In the genomic region with DNA sequence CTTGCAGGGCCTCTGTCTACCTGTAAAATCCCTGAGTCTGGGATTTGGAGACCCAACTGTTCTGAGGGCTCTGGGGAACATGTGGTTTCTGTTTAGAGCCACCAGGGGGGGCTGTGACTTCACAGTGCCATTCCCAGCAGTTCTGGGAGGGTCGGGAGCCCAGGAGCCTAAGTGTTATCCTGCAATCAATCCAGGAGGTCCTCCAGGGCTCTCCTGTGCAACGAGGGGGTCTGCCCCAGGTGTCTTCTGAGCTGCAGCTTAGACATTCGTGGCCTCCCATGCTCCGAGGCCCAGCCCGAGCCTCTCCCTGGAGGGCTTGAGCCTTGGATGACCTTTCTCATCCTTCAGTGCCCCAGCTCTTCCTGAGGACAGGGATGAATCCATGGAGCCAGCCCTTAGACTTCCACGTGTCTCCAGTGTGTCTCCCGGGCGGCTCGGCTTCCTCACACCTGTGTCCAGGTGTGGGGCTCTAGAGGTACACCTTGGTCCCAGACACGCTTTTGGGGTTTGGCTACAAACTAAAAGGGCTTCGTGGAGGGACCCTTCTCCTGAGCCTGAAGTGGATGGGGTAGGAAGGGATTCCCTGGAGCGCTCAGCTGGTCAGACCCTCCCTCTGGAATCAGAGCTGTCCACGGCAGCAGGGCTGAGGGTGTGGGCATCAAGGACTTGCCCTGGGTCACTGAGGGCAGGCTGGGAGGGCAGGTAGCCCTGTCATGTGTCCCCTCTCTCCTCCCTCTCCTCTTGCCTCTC, we compare ENCODE assay signal across 8 cellular contexts. TPM values are rescaled to one million over a fixed set of nuclear protein-coding genes. Genes with fewer than 3 reads are reported as not detected.
DNase-seq lines count a peak whose midpoint lies in the region; ATAC-seq and TF ChIP-seq lines count a peak whose summit lies in the region.

No MANE protein-coding gene starts in this region.

- no peak for ATAC-seq in GM18520 (IDR thresholded peaks at IDR 0.05; ENCODE audit: unreplicated experiment)

- TF ChIP-seq CTCF in GM12873 (IDR thresholded peaks at IDR 0.05; ENCODE audit: insufficient read depth, low read depth, low read length, missing control alignments) (peak; percentile 87), cardiac muscle cell (IDR thresholded peaks at IDR 0.05; ENCODE audit: low read depth, low read length) (peak; percentile 88)

- peaks cover 18% of the 10 kb centered on the region for H3K4me1 ChIP-seq in cardiac muscle cell (ENCODE audit: low read depth)

- H3K27me3 ChIP-seq in cardiac muscle cell: no peaks in the 10 kb centered on the region

- no peak overlapping the region for H3K4me3 ChIP-seq in cardiac muscle cell

- no peaks in the 10 kb centered on the region for H3K36me3 ChIP-seq in cardiac muscle cell

- DNase-seq in AML-193 (lab: John Stamatoyannopoulos, UW) (peak; percentile 53 to 64), NCI-H2171 (lab: John Stamatoyannopoulos, UW) (peak; percentile 57), cardiac muscle cell (ENCODE audit: low read depth in 1 of 2, low spot score in 1 of 2) (peak; percentile 66 to 82), posterior vena cava (ENCODE audit: low spot score) (peak; percentile 83), OCI-M2 (lab: John Stamatoyannopoulos, UW; ENCODE audit: unreplicated experiment) (no peak)
- DNase-seq in activated T-cell treated with anti-CD3 and anti-CD28 coated beads, Interleukin-2, amount 50 U/mL, for 48 hours: peak; percentile 49 to 54

- no peak overlapping the region for H3K27ac ChIP-seq in cardiac muscle cell

- intact Hi-C loops in posterior vena cava (cut with DNase I): loop anchor here in 1 of 2 donors (5.0 kb wide), 1 partner anchor 315 kb away; no protein-coding TSS in a partner anchor

- H3K9me3 ChIP-seq in cardiac muscle cell (ENCODE audit: low read depth): no peaks in the 10 kb centered on the region

RNA-seq across cellular contexts. Expression of gene ABTB1, which starts 20.3 kb away (rescaled TPM):
- 3.9 and 8.0 TPM in 2 replicates for total RNA-seq in cardiac muscle cell
- 17.1 and 30.4 TPM in 2 replicates for polyA plus RNA-seq in cardiac muscle cell
- total RNA-seq in posterior vena cava: 10 to 100 TPM; 27.7 to 28.9 TPM

RNA-seq across cellular contexts. Expression of gene PODXL2, which starts 23.4 kb away (rescaled TPM):
- total RNA-seq in cardiac muscle cell: 18.3 and 24.9 TPM in 2 replicates
- polyA plus RNA-seq in cardiac muscle cell: 16.0 and 16.3 TPM in 2 replicates
- total RNA-seq in posterior vena cava: 1 to 10 TPM; 2.0 to 2.5 TPM

RNA-seq across cellular contexts. Expression of gene MCM2, which starts 54.2 kb away (rescaled TPM):
- total RNA-seq in cardiac muscle cell (43.5 and 76.4 TPM in 2 replicates), posterior vena cava (1 to 10 TPM; 4.0 to 5.6 TPM)
- 33.3 and 41.7 TPM in 2 replicates for polyA plus RNA-seq in cardiac muscle cell
